18 cellular contexts compared by ENCODE assay signal in genomic region chr6:106249658-106250057, GRCh38.
DNase-seq lines count a peak whose midpoint lies in the region; ATAC-seq, FAIRE-seq and TF ChIP-seq lines count a peak whose summit lies in the region.
"Had no signal": no experiment of that assay in that cellular context is flagged by ENCODE, and none has a peak within 500 bp of the region (broad histone marks: within the 10 kb centered on the region; RNA-seq: fewer than 3 reads in every experiment).

No MANE protein-coding gene starts in this region.

- peak; percentile 2 to 5 for DNase-seq in NCI-H526 (lab: John Stamatoyannopoulos, UW)
- no peak for DNase-seq in NCI-H526 treated with DMSO at 0.1 percent for 48 hours (lab: John Stamatoyannopoulos, UW)
- no peak for DNase-seq in GM18507 (ENCODE audit: extremely low spot score, insufficient read length, low read depth)
- peak; percentile 51 for DNase-seq in Karpas-422
- DNase-seq in central memory CD8-positive, alpha-beta T cell (ENCODE audit: low spot score in 2 of 2): no peak
- no peak for DNase-seq in central memory CD4-positive, alpha-beta T cell
- DNase-seq: CD4-positive, CD25-positive, alpha-beta regulatory T cell; CD8-positive, alpha-beta memory T cell; COR-L47; GM23248 had no signal

- H3K4me3 Mint-ChIP-seq in central memory CD8-positive, alpha-beta T cell: no peak overlapping the region
- H3K4me3 Mint-ChIP-seq in activated T-helper 17 cell treated with anti-CD3 and anti-CD28 coated beads, Interleukin-2, amount 50 U/mL, for 72 hours: no peak overlapping the region
- H3K4me3 Mint-ChIP-seq: B cell; CD4-positive, CD25-positive, alpha-beta regulatory T cell; CD8-positive, alpha-beta memory T cell had no signal

- H3K9me3 Mint-ChIP-seq in central memory CD8-positive, alpha-beta T cell: no peaks in the 10 kb centered on the region
- no peaks in the 10 kb centered on the region for H3K9me3 Mint-ChIP-seq in activated T-helper 17 cell treated with anti-CD3 and anti-CD28 coated beads, Interleukin-2, amount 50 U/mL, for 72 hours
- H3K9me3 Mint-ChIP-seq: CD4-positive, CD25-positive, alpha-beta regulatory T cell; CD8-positive, alpha-beta memory T cell had no signal

- H3K27ac ChIP-seq in Karpas-422 (ENCODE audit: low read length): peak overlapping the region; percentile 55
- H3K27ac ChIP-seq: BLaER1 treated with 17β-estradiol and CSF1 and Interleukin-3, amounts not matched to agents 10 nM and 100 nM; GM23248; HL-60 had no signal

- peaks cover 12% of the 10 kb centered on the region for H3K36me3 Mint-ChIP-seq in central memory CD8-positive, alpha-beta T cell (ENCODE audit: insufficient read depth)
- peaks cover 34% of the 10 kb centered on the region for H3K36me3 Mint-ChIP-seq in activated T-helper 17 cell treated with anti-CD3 and anti-CD28 coated beads, Interleukin-2, amount 50 U/mL, for 72 hours (ENCODE audit: low read depth)

- no peaks in the 10 kb centered on the region for H3K27me3 Mint-ChIP-seq in central memory CD8-positive, alpha-beta T cell
- H3K27me3 Mint-ChIP-seq in activated T-helper 17 cell treated with anti-CD3 and anti-CD28 coated beads, Interleukin-2, amount 50 U/mL, for 72 hours: no peaks in the 10 kb centered on the region
- H3K27me3 Mint-ChIP-seq: B cell; CD4-positive, CD25-positive, alpha-beta regulatory T cell; CD8-positive, alpha-beta memory T cell had no signal

- no peaks in the 10 kb centered on the region for H4K20me1 ChIP-seq in Karpas-422 (ENCODE audit: insufficient read depth, low read depth, low read length)

- peak; percentile 52 for FAIRE-seq in GM18507 (lab: Jason Lieb, UNC)
- FAIRE-seq: D721Med, G401.6 had no signal

- peak overlapping the region; percentile 38 for H3K27ac Mint-ChIP-seq in central memory CD8-positive, alpha-beta T cell (ENCODE audit: low read depth)
- H3K27ac Mint-ChIP-seq in activated T-helper 17 cell treated with anti-CD3 and anti-CD28 coated beads, Interleukin-2, amount 50 U/mL, for 72 hours: no peak overlapping the region
- H3K27ac Mint-ChIP-seq: B cell had no signal

- peaks cover 42% of the 10 kb centered on the region for H3K4me1 Mint-ChIP-seq in central memory CD8-positive, alpha-beta T cell
- peaks cover 28% of the 10 kb centered on the region for H3K4me1 Mint-ChIP-seq in activated T-helper 17 cell treated with anti-CD3 and anti-CD28 coated beads, Interleukin-2, amount 50 U/mL, for 72 hours

- no peaks in the 10 kb centered on the region for H3K9me3 ChIP-seq in Karpas-422 (ENCODE audit: low read length)
- H3K9me3 ChIP-seq: BLaER1 treated with 17β-estradiol and CSF1 and Interleukin-3, amounts not matched to agents 10 nM and 100 nM; HAP-1 had no signal

- no peak overlapping the region for H3K9ac ChIP-seq in Karpas-422 (ENCODE audit: low read length)
- H3K9ac ChIP-seq: BLaER1 treated with 17β-estradiol and CSF1 and Interleukin-3, amounts not matched to agents 10 nM and 100 nM; GM23248 had no signal

- peaks cover 15% of the 10 kb centered on the region for H3K36me3 ChIP-seq in Karpas-422 (ENCODE audit: insufficient read depth, low read length)
- H3K36me3 ChIP-seq: HAP-1 had no signal

- no peaks in the 10 kb centered on the region for H3K9me2 ChIP-seq in Karpas-422 (replicated peaks; ENCODE audit: insufficient read depth, low read length)

- peak overlapping the region; percentile 46 for H3K4me2 ChIP-seq in Karpas-422 (ENCODE audit: low read depth, low read length, poor library complexity, severe bottlenecking)
- H3K4me2 ChIP-seq: BLaER1 treated with 17β-estradiol and CSF1 and Interleukin-3, amounts not matched to agents 10 nM and 100 nM had no signal

- no peak for TF ChIP-seq POLR2A in GM18505 (IDR thresholded peaks at IDR 0.05; ENCODE audit: borderline replicate concordance, extremely low read depth, insufficient read depth, insufficient read length)

- H3K4me1 ChIP-seq in Karpas-422 (ENCODE audit: low read length): peaks cover 44% of the 10 kb centered on the region
- H3K4me1 ChIP-seq: BLaER1 treated with 17β-estradiol and CSF1 and Interleukin-3, amounts not matched to agents 10 nM and 100 nM; HAP-1 had no signal

- no peak for ATAC-seq in central memory CD8-positive, alpha-beta T cell (replicated peaks; ENCODE audit: extremely low read depth, poor library complexity, severe bottlenecking)
- no peak for ATAC-seq in GM18505 (IDR thresholded peaks at IDR 0.05; ENCODE audit: unreplicated experiment)
- ATAC-seq in activated T-helper 17 cell treated with anti-CD3 and anti-CD28 coated beads, Interleukin-2, amount 50 U/mL, for 72 hours (replicated peaks): no peak

- H3K79me2 ChIP-seq in Karpas-422 (ENCODE audit: low read length): peaks cover 85% of the 10 kb centered on the region

- no peaks in the 10 kb centered on the region for H3K27me3 ChIP-seq in Karpas-422 (ENCODE audit: low read length)
- H3K27me3 ChIP-seq: BLaER1 treated with 17β-estradiol and CSF1 and Interleukin-3, amounts not matched to agents 10 nM and 100 nM had no signal

- no peak overlapping the region for H2AFZ ChIP-seq in Karpas-422 (ENCODE audit: low read length)
- H2AFZ ChIP-seq: GM23248 had no signal

- no peak overlapping the region for H3K4me3 ChIP-seq in Karpas-422 (ENCODE audit: low read length)
- H3K4me3 ChIP-seq: BLaER1 treated with 17β-estradiol and CSF1 and Interleukin-3, amounts not matched to agents 10 nM and 100 nM; GM23248; HAP-1 had no signal

Comparison
In these comparisons a context has a peak if more than half of its experiments do, and no peak if none do; other contexts are left out.
1. DNase-seq: peak in NCI-H526 (2 of 2) and Karpas-422 (single experiment); none in NCI-H526 treated with DMSO at 0.1 percent for 48 hours (single experiment), GM18507 (single experiment), central memory CD8-positive, alpha-beta T cell (0 of 2) and central memory CD4-positive, alpha-beta T cell (single experiment).